ENCODE assay signal across 1 cellular context in the genomic region with DNA sequence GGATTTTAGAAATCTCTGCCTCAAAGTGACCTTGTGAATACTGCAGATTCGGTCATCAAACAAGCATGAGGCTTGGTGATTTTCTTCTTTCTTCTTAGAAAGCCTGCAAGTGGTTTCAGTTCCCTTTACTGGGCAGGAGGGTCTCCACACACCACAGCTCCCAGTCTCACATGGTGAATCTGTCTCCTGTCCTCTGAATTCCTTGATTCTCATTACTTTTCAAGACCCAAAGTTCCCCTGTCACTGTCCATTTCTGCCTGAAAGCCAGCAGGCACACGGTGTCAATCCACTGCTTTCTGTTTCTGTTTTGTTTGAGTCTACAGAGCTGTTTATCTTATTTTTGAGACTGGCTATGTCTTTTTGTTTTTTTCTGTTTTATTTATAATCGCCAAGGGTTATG.
A peak's percentile ranks its signal among the peaks of the same experiment; 100 is the strongest.
TF ChIP-seq lines count a peak whose summit lies in the region.

No MANE protein-coding gene starts in this region.

TF ChIP-seq in GM12878, 131 proteins besides CTCF, POLR2A, EP300 and RAD21 (continued from another document):
- TF ChIP-seq, protein P1, sequence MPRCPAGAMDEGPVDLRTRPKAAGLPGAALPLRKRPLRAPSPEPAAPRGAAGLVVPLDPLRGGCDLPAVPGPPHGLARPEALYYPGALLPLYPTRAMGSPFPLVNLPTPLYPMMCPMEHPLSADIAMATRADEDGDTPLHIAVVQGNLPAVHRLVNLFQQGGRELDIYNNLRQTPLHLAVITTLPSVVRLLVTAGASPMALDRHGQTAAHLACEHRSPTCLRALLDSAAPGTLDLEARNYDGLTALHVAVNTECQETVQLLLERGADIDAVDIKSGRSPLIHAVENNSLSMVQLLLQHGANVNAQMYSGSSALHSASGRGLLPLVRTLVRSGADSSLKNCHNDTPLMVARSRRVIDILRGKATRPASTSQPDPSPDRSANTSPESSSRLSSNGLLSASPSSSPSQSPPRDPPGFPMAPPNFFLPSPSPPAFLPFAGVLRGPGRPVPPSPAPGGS (IDR thresholded peaks at IDR 0.05; ENCODE audit: borderline replicate concordance, insufficient read depth, low read depth, low read length, poor library complexity, severe bottlenecking): no peak
- peak; percentile 72 to 74; a peak in 3 of 4 replicates for TF ChIP-seq IKZF2 (IDR thresholded peaks at IDR 0.05)
- TF ChIP-seq JUNB (IDR thresholded peaks at IDR 0.05): no peak
- no peak for TF ChIP-seq ESRRA (IDR thresholded peaks at IDR 0.05; ENCODE audit: low read length)
- TF ChIP-seq SUZ12 (IDR thresholded peaks at IDR 0.05; ENCODE audit: unreplicated experiment): no peak
- TF ChIP-seq, protein P2, sequence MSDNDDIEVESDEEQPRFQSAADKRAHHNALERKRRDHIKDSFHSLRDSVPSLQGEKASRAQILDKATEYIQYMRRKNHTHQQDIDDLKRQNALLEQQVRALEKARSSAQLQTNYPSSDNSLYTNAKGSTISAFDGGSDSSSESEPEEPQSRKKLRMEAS (IDR thresholded peaks at IDR 0.05; ENCODE audit: low read depth, low read length): no peak
- no peak for TF ChIP-seq RCOR1 (conservative IDR thresholded peaks at IDR 0.05; ENCODE audit: low read depth, low read length)
- TF ChIP-seq MTA2 (IDR thresholded peaks at IDR 0.05; ENCODE audit: low read depth): peak; percentile 49; the same call in 1 of the 2 replicates
- no peak for TF ChIP-seq IRF3 (IDR thresholded peaks at IDR 0.05)
- TF ChIP-seq RUNX3 (IDR thresholded peaks at IDR 0.05; ENCODE audit: low read length): peak; percentile 76
- no peak for TF ChIP-seq JUND (IDR thresholded peaks at IDR 0.05; ENCODE audit: low read depth, low read length)
- no peak for TF ChIP-seq SMARCA5 (IDR thresholded peaks at IDR 0.05)
- TF ChIP-seq MTA3 (IDR thresholded peaks at IDR 0.05; ENCODE audit: borderline replicate concordance, low read length): no peak
